Comparison of ENCODE assay signal across 21 cellular contexts in the genomic region with DNA sequence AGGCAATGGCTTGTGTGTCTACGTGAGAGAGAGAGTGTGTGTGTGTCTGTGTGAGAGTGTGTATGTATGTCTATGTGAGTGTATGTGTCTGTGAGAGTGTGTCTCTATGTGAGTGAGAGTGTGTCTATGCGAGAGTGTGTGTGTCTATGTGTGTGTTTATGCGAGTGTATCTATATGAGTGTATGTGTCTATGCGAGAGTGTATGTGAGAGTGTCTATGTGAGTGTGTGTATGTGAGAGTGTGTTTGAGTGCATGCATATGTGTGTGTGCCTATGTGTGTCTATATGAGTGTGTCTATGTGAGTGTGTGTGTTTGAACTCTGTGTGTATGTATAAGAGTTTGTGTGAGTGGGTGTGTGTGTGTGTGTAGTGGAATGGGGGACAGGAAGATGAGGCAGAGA. TPM values are rescaled to one million over a fixed set of nuclear protein-coding genes. Genes with fewer than 3 reads are reported as not detected.
"Had no signal": no experiment of that assay in that cellular context is flagged by ENCODE, and none has a peak within 500 bp of the region (broad histone marks: within the 10 kb centered on the region; RNA-seq: fewer than 3 reads in every experiment).

No MANE protein-coding gene starts in this region.

- H3K36me3 Mint-ChIP-seq: activated naive CD8-positive, alpha-beta T cell treated with anti-CD3 and anti-CD28 coated beads, Interleukin-2, amount 10 ng/mL, durations not matched to agents 7 days and 5 days had no signal

- H3K9me3 ChIP-seq: sigmoid colon, spleen, uterus had no signal

- DNase-seq: activated B cell treated with CpG ODN at 0.5 μM for 24 hours; activated CD4-positive, alpha-beta T cell treated with anti-CD3 and anti-CD28 coated beads for 48 hours; activated naive CD4-positive, alpha-beta T cell; activated naive CD8-positive, alpha-beta T cell treated with anti-CD3 and anti-CD28 coated beads, Interleukin-2, amount 10 ng/mL, durations not matched to agents 7 days and 5 days; anterior cingulate cortex; dermis blood vessel endothelial cell; foreskin melanocyte; kidney glomerular epithelial cell; mesenchymal stem cell; nephron progenitor cell; sigmoid colon; spleen; T-helper 2 cell; uterus had no signal

- H3K27me3 ChIP-seq: sigmoid colon, uterus had no signal

- H3K9me3 Mint-ChIP-seq: activated B cell treated with CpG ODN at 0.5 μM for 24 hours; activated naive CD8-positive, alpha-beta T cell treated with anti-CD3 and anti-CD28 coated beads, Interleukin-2, amount 10 ng/mL, durations not matched to agents 7 days and 5 days; activated T-helper 1 cell treated with anti-CD3 and anti-CD28 coated beads, Interleukin-12 subunit alpha, Interleukin-12 subunit beta, Interleukin-2, Interleukin-4 antibody, amounts not matched to agents 30 ng/mL and 10 ng/mL and 1 ng/mL, durations not matched to agents 14 hours and 24 hours and 36 hours; nephron progenitor cell had no signal

- H3K4me3 Mint-ChIP-seq: activated B cell treated with CpG ODN at 0.5 μM for 24 hours; activated naive CD8-positive, alpha-beta T cell treated with anti-CD3 and anti-CD28 coated beads, Interleukin-2, amount 10 ng/mL, durations not matched to agents 7 days and 5 days; activated T-helper 1 cell treated with anti-CD3 and anti-CD28 coated beads, Interleukin-12 subunit alpha, Interleukin-12 subunit beta, Interleukin-2, Interleukin-4 antibody, amounts not matched to agents 30 ng/mL and 10 ng/mL and 1 ng/mL, durations not matched to agents 14 hours and 24 hours and 36 hours; nephron progenitor cell had no signal

- H3K36me3 ChIP-seq: sigmoid colon, spleen, uterus had no signal

- H3K27ac ChIP-seq: epithelial cell of prostate, sigmoid colon, uterus had no signal

- H3K4me1 Mint-ChIP-seq: activated B cell treated with CpG ODN at 0.5 μM for 24 hours, nephron progenitor cell had no signal

- H3K27ac Mint-ChIP-seq: activated B cell treated with CpG ODN at 0.5 μM for 24 hours; activated naive CD8-positive, alpha-beta T cell treated with anti-CD3 and anti-CD28 coated beads, Interleukin-2, amount 10 ng/mL, durations not matched to agents 7 days and 5 days; nephron progenitor cell had no signal

- H3K4me1 ChIP-seq: uterus had no signal

- H3K4me3 ChIP-seq: sigmoid colon, spleen, uterus had no signal

RNA-seq across cellular contexts. Expression of a gene that starts 9.8 kb away (rescaled TPM):
- total RNA-seq: cerebellum, dermis blood vessel endothelial cell, osteoblast, pulmonary artery endothelial cell had no signal
- polyA plus RNA-seq: fibroblast of lung had no signal

RNA-seq across cellular contexts. Expression of a gene that starts 16.4 kb away (rescaled TPM):
- total RNA-seq: activated B cell treated with CpG ODN at 0.5 μM for 24 hours; activated naive CD8-positive, alpha-beta T cell treated with anti-CD3 and anti-CD28 coated beads, Interleukin-2, amount 10 ng/mL, durations not matched to agents 7 days and 5 days; activated T-helper 1 cell treated with anti-CD3 and anti-CD28 coated beads, Interleukin-12 subunit alpha, Interleukin-12 subunit beta, Interleukin-2, Interleukin-4 antibody, amounts not matched to agents 30 ng/mL and 10 ng/mL and 1 ng/mL, durations not matched to agents 14 hours and 24 hours and 36 hours; dermis blood vessel endothelial cell; fibroblast of lung; liver; osteoblast; pulmonary artery endothelial cell; sigmoid colon had no signal
- polyA plus RNA-seq: fibroblast of lung, liver had no signal
